1 cellular context compared by ENCODE assay signal in the genomic region with DNA sequence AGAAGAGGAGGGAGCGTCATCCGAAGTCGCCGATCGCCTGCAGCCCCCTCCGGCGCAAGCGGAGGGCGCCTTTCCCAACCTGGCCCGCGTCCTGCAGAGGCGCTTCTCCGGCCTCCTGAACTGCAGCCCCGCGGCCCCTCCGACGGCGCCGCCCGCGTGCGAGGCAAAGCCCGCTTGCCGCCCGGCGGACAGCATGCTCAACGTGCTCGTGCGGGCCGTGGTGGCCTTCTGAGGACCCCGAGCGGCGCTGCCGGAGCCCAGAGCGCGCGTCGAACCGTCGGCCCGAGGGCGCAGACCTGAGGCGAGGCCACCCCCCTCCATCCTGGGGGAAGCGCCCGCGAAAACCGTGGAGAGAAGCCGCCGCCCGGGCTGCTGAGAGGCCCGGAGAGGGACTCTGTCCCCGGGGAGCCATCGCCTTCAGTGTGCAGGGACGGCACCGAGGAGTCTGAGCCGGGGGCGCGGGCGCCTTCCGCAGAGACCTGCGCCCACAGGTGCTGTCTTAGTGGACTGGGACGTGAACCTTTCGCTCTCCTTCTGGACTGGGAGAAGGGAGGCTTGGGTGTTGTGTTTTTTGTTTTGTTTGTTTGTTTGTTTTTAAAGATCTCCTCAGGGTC.
TF ChIP-seq lines count a peak whose summit lies in the region.

No MANE protein-coding gene starts in this region.

TF ChIP-seq in GM12878, 131 proteins besides CTCF, POLR2A, EP300 and RAD21 (continued from another document):
- TF ChIP-seq ZNF687 (IDR thresholded peaks at IDR 0.05), result peak; percentile 12
- no peak for TF ChIP-seq RELA (IDR thresholded peaks at IDR 0.05; ENCODE audit: borderline replicate concordance, partially characterized antibody)
- TF ChIP-seq, protein P1, sequence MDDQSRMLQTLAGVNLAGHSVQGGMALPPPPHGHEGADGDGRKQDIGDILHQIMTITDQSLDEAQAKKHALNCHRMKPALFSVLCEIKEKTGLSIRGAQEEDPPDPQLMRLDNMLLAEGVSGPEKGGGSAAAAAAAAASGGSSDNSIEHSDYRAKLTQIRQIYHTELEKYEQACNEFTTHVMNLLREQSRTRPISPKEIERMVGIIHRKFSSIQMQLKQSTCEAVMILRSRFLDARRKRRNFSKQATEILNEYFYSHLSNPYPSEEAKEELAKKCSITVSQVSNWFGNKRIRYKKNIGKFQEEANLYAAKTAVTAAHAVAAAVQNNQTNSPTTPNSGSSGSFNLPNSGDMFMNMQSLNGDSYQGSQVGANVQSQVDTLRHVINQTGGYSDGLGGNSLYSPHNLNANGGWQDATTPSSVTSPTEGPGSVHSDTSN (IDR thresholded peaks at IDR 0.05; ENCODE audit: insufficient replicate concordance, low read depth, low read length), result no peak
- TF ChIP-seq MEF2A (IDR thresholded peaks at IDR 0.05; ENCODE audit: insufficient read depth, low read depth, low read length), result no peak
- TF ChIP-seq JUND (IDR thresholded peaks at IDR 0.05; ENCODE audit: low read depth, low read length), result no peak
- TF ChIP-seq, protein P2, sequence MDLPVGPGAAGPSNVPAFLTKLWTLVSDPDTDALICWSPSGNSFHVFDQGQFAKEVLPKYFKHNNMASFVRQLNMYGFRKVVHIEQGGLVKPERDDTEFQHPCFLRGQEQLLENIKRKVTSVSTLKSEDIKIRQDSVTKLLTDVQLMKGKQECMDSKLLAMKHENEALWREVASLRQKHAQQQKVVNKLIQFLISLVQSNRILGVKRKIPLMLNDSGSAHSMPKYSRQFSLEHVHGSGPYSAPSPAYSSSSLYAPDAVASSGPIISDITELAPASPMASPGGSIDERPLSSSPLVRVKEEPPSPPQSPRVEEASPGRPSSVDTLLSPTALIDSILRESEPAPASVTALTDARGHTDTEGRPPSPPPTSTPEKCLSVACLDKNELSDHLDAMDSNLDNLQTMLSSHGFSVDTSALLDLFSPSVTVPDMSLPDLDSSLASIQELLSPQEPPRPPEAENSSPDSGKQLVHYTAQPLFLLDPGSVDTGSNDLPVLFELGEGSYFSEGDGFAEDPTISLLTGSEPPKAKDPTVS (IDR thresholded peaks at IDR 0.05; ENCODE audit: low read depth, low read length), result no peak
- no peak for TF ChIP-seq KAT2A (conservative IDR thresholded peaks at IDR 0.05; ENCODE audit: control insufficient read depth, low read depth, low read length)
- TF ChIP-seq KDM1A (IDR thresholded peaks at IDR 0.05; ENCODE audit: borderline replicate concordance), result no peak
- TF ChIP-seq EZH2 (IDR thresholded peaks at IDR 0.05; ENCODE audit: borderline replicate concordance, control insufficient read depth, low read depth, low read length), result no peak
- no peak for TF ChIP-seq BCL3 (IDR thresholded peaks at IDR 0.05; ENCODE audit: borderline replicate concordance, insufficient read depth, low read depth, low read length, poor library complexity, severe bottlenecking)
- TF ChIP-seq RB1 (IDR thresholded peaks at IDR 0.05; ENCODE audit: borderline replicate concordance), result no peak
- TF ChIP-seq TCF12 (IDR thresholded peaks at IDR 0.05; ENCODE audit: low read depth, low read length), result 0 out of 2 replicates have a peak, but pooled peaks have one; percentile 2
- TF ChIP-seq SIX5 (IDR thresholded peaks at IDR 0.05; ENCODE audit: low read depth, low read length, severe bottlenecking), result no peak
- TF ChIP-seq NFIC (IDR thresholded peaks at IDR 0.05; ENCODE audit: low read depth, low read length), result no peak
- no peak for TF ChIP-seq ZNF274 (IDR thresholded peaks at IDR 0.05; ENCODE audit: insufficient read depth, insufficient read length)
- TF ChIP-seq, protein P3, sequence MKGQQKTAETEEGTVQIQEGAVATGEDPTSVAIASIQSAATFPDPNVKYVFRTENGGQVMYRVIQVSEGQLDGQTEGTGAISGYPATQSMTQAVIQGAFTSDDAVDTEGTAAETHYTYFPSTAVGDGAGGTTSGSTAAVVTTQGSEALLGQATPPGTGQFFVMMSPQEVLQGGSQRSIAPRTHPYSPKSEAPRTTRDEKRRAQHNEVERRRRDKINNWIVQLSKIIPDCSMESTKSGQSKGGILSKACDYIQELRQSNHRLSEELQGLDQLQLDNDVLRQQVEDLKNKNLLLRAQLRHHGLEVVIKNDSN (IDR thresholded peaks at IDR 0.05; ENCODE audit: borderline replicate concordance, extremely low read length, insufficient read depth, low read depth, low read length), result no peak
- TF ChIP-seq CREM (IDR thresholded peaks at IDR 0.05; ENCODE audit: low read depth), result no peak; the same call in 1 of the 2 replicates
- no peak for TF ChIP-seq TCF7 (IDR thresholded peaks at IDR 0.05; ENCODE audit: borderline replicate concordance)
- no peak for TF ChIP-seq MYB (IDR thresholded peaks at IDR 0.05; ENCODE audit: borderline replicate concordance, low read depth, low read length)
- TF ChIP-seq CEBPB (IDR thresholded peaks at IDR 0.05; ENCODE audit: borderline replicate concordance in 1 of 2, low read depth in 2 of 2, low read length in 2 of 2), result no peak
- TF ChIP-seq PAX5 (IDR thresholded peaks at IDR 0.05; ENCODE audit: borderline replicate concordance, low read depth, low read length), result no peak
- TF ChIP-seq NR2F1 (conservative IDR thresholded peaks at IDR 0.05), result 0 out of 2 replicates have a peak, but pooled peaks have one; percentile 5
- no peak for TF ChIP-seq SREBF1 (IDR thresholded peaks at IDR 0.05; ENCODE audit: low read length)
- no peak for TF ChIP-seq CBFB (IDR thresholded peaks at IDR 0.05; ENCODE audit: low read depth)
- TF ChIP-seq, protein P4, sequence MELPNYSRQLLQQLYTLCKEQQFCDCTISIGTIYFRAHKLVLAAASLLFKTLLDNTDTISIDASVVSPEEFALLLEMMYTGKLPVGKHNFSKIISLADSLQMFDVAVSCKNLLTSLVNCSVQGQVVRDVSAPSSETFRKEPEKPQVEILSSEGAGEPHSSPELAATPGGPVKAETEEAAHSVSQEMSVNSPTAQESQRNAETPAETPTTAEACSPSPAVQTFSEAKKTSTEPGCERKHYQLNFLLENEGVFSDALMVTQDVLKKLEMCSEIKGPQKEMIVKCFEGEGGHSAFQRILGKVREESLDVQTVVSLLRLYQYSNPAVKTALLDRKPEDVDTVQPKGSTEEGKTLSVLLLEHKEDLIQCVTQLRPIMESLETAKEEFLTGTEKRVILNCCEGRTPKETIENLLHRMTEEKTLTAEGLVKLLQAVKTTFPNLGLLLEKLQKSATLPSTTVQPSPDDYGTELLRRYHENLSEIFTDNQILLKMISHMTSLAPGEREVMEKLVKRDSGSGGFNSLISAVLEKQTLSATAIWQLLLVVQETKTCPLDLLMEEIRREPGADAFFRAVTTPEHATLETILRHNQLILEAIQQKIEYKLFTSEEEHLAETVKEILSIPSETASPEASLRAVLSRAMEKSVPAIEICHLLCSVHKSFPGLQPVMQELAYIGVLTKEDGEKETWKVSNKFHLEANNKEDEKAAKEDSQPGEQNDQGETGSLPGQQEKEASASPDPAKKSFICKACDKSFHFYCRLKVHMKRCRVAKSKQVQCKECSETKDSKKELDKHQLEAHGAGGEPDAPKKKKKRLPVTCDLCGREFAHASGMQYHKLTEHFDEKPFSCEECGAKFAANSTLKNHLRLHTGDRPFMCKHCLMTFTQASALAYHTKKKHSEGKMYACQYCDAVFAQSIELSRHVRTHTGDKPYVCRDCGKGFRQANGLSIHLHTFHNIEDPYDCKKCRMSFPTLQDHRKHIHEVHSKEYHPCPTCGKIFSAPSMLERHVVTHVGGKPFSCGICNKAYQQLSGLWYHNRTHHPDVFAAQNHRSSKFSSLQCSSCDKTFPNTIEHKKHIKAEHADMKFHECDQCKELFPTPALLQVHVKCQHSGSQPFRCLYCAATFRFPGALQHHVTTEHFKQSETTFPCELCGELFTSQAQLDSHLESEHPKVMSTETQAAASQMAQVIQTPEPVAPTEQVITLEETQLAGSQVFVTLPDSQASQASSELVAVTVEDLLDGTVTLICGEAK (IDR thresholded peaks at IDR 0.05; ENCODE audit: borderline replicate concordance), result no peak
- no peak for TF ChIP-seq ZNF622 (IDR thresholded peaks at IDR 0.05)
